In the genomic region with DNA sequence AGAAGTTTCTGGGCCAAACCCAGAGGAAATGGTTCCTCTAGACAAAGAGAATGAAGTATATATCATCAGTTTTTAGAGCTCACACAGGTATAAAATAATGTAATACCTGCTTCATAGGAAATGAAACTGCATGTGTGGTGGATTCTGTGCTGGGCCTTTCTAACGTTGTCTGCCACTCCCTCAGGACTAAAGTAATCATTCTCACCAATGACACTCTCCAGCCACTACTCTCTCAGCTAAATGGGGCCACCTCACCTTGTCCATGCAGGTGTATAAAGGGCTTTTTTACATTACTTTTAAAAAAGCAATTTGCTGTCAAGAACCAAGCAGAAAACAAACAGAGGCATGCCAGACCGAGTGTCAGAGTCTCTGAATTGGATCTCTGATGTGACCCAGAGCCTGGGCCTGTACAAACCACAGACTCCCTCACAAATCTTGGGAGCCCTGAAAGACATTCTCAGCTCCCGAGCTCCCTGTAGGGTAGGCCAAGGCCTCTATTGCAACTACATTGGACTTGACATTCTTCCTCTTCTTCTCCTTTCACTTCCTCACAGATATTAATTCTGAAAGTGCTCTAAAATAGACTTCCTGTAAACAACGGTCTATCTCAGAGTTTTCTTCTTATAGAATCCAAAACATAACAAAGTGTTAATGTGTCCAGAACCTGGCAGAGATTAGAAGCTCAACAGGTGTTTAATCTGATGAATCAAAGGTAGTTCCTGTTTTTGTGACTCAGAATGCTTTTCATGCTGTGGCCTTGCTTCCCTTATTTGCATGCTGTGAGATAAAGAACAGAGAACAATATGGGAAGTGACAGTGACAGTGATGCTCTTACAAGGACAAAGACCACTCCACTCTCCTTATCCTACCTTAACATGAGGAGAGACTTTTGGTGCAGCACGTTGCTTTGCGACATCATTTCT, we compare ENCODE assay signal across 1 cellular context.
TF ChIP-seq lines count a peak whose summit lies in the region.

No MANE protein-coding gene starts in this region.

TF ChIP-seq in K562, 482 proteins besides CTCF, POLR2A, EP300 and RAD21 (continued from another document):
- no peak for TF ChIP-seq CHD4 (IDR thresholded peaks at IDR 0.05; ENCODE audit: insufficient read depth, insufficient replicate concordance, low read depth, low read length, poor library complexity, severe bottlenecking)
- TF ChIP-seq NRF1 (conservative IDR thresholded peaks at IDR 0.05 in 1 of 2, IDR thresholded peaks at IDR 0.05 in 1 of 2) = no peak
- TF ChIP-seq FOSL1 (tag; conservative IDR thresholded peaks at IDR 0.05) = peak; percentile 63
- no peak for TF ChIP-seq ZNF561 (CRISPR knock-in tag; conservative IDR thresholded peaks at IDR 0.05)
- TF ChIP-seq ETV5 (CRISPR knock-in tag; IDR thresholded peaks at IDR 0.05; ENCODE audit: low read depth) = no peak
- TF ChIP-seq ERF (CRISPR knock-in tag; IDR thresholded peaks at IDR 0.05) = no peak
